26 cellular contexts compared by ENCODE assay signal in genomic region chr2:97657986-97658690, GRCh38. TPM values are rescaled to one million over a fixed set of nuclear protein-coding genes. Genes with fewer than 3 reads are reported as not detected.
DNase-seq lines count a peak whose midpoint lies in the region; ATAC-seq, FAIRE-seq and TF ChIP-seq lines count a peak whose summit lies in the region.
"Had no signal": no experiment of that assay in that cellular context is flagged by ENCODE, and none has a peak within 500 bp of the region (broad histone marks: within the 10 kb centered on the region; RNA-seq: fewer than 3 reads in every experiment).

No MANE protein-coding gene starts in this region.

- H3K9me3 Mint-ChIP-seq in natural killer cell: no peaks in the 10 kb centered on the region
- no peaks in the 10 kb centered on the region for H3K9me3 Mint-ChIP-seq in natural killer cell treated with Interleukin-12 subunit alpha and Interleukin-12 subunit beta and Interleukin-15 and Interleukin-18, amount 100 ng/mL, for 72 hours
- H3K9me3 Mint-ChIP-seq: activated CD4-positive, alpha-beta T cell treated with anti-CD3 and anti-CD28 coated beads, Interleukin-2, amount 10 ng/mL, durations not matched to agents 7 days and 5 days; activated T-cell treated with anti-CD3 and anti-CD28 coated beads, Interleukin-2, amount 50 U/mL, for 4 hours; effector memory CD8-positive, alpha-beta T cell had no signal

- peak; percentile 62 for FAIRE-seq in urothelium cell line (lab: Jason Lieb, UNC)
- FAIRE-seq: D721Med had no signal

- H3K27ac Mint-ChIP-seq in natural killer cell: peak overlapping the region; percentile 14 to 45
- no peak overlapping the region for H3K27ac Mint-ChIP-seq in natural killer cell treated with Interleukin-12 subunit alpha and Interleukin-12 subunit beta and Interleukin-15 and Interleukin-18, amount 100 ng/mL, for 72 hours
- H3K27ac Mint-ChIP-seq: activated CD4-positive, alpha-beta T cell treated with anti-CD3 and anti-CD28 coated beads, Interleukin-2, amount 10 ng/mL, durations not matched to agents 7 days and 5 days; CD4-positive, CD25-positive, alpha-beta regulatory T cell; nephron; WTC11 had no signal

- H3K27me3 Mint-ChIP-seq in natural killer cell (ENCODE audit: low read depth in 2 of 2): no peaks in the 10 kb centered on the region
- no peaks in the 10 kb centered on the region for H3K27me3 Mint-ChIP-seq in natural killer cell treated with Interleukin-12 subunit alpha and Interleukin-12 subunit beta and Interleukin-15 and Interleukin-18, amount 100 ng/mL, for 72 hours
- H3K27me3 Mint-ChIP-seq: activated CD4-positive, alpha-beta T cell treated with anti-CD3 and anti-CD28 coated beads, Interleukin-2, amount 10 ng/mL, durations not matched to agents 7 days and 5 days; effector memory CD8-positive, alpha-beta T cell had no signal

- DNase-seq in natural killer cell: no peak
- no peak for DNase-seq in natural killer cell treated with Interleukin-12 subunit alpha and Interleukin-12 subunit beta and Interleukin-15 and Interleukin-18, amount 100 ng/mL, for 72 hours (ENCODE audit: low spot score)
- no peak for DNase-seq in urothelium cell line (ENCODE audit: low spot score)
- no peak for DNase-seq in DMS79 (lab: John Stamatoyannopoulos, UW)
- DNase-seq: activated CD4-positive, alpha-beta T cell treated with anti-CD3 and anti-CD28 coated beads, Interleukin-2, amount 10 ng/mL, durations not matched to agents 7 days and 5 days; activated gamma-delta T cell treated with Interleukin-2 at 50 U/mL for 16 hours; activated T-cell treated with anti-CD3 and anti-CD28 coated beads, Interleukin-2, amount 50 U/mL, for 4 hours; AML-193; CD4-positive, CD25-positive, alpha-beta regulatory T cell; central memory CD4-positive, alpha-beta T cell; cortex of kidney; effector memory CD8-positive, alpha-beta T cell; hypothalamus; left cardiac atrium; NCI-H146; NCI-H345; SK-N-SH; stimulated activated CD4-positive, alpha-beta T cell treated with anti-CD3 and anti-CD28 coated beads, Interleukin-4, amount 100 ng/mL, for 24 hours; transverse colon had no signal

- no peak for TF ChIP-seq CTCF in natural killer cell (IDR thresholded peaks at IDR 0.05)

- H3K4me1 Mint-ChIP-seq in natural killer cell: peaks cover 31 to 37% of the 10 kb centered on the region in 2 donors
- H3K4me1 Mint-ChIP-seq in natural killer cell treated with Interleukin-12 subunit alpha and Interleukin-12 subunit beta and Interleukin-15 and Interleukin-18, amount 100 ng/mL, for 72 hours (ENCODE audit: low read depth in 2 of 2): peaks cover 33 to 41% of the 10 kb centered on the region in 2 donors

- intact Hi-C loops in natural killer cell (cut with micrococcal nuclease): no loop called here

- no peaks in the 10 kb centered on the region for H3K36me3 Mint-ChIP-seq in natural killer cell
- H3K36me3 Mint-ChIP-seq in natural killer cell treated with Interleukin-12 subunit alpha and Interleukin-12 subunit beta and Interleukin-15 and Interleukin-18, amount 100 ng/mL, for 72 hours: no peaks in the 10 kb centered on the region

- no peak overlapping the region for H3K4me3 Mint-ChIP-seq in natural killer cell
- H3K4me3 Mint-ChIP-seq in natural killer cell treated with Interleukin-12 subunit alpha and Interleukin-12 subunit beta and Interleukin-15 and Interleukin-18, amount 100 ng/mL, for 72 hours: no peak overlapping the region
- H3K4me3 Mint-ChIP-seq: activated CD4-positive, alpha-beta T cell treated with anti-CD3 and anti-CD28 coated beads, Interleukin-2, amount 10 ng/mL, durations not matched to agents 7 days and 5 days; activated T-cell treated with anti-CD3 and anti-CD28 coated beads, Interleukin-2, amount 50 U/mL, for 4 hours; effector memory CD8-positive, alpha-beta T cell; WTC11 had no signal

- ATAC-seq in natural killer cell: no peak
- no peak for ATAC-seq in natural killer cell treated with Interleukin-12 subunit alpha and Interleukin-12 subunit beta and Interleukin-15 and Interleukin-18, amount 100 ng/mL, for 72 hours
- ATAC-seq: activated T-cell treated with anti-CD3 and anti-CD28 coated beads, Interleukin-2, amount 50 U/mL, for 4 hours; effector memory CD8-positive, alpha-beta T cell; left cardiac atrium; Right ventricle myocardium inferior; WTC11 had no signal

RNA-seq across cellular contexts. Expression of gene ACTR1B, which starts 5.7 kb away (rescaled TPM):
- 10 to 100 TPM; 71.6 to 81.1 (median 73.1) TPM for total RNA-seq in natural killer cell
- total RNA-seq in natural killer cell treated with Interleukin-12 subunit alpha and Interleukin-12 subunit beta and Interleukin-15 and Interleukin-18, amount 100 ng/mL, for 72 hours: 10 to 100 TPM; 59.0 to 74.9 TPM

RNA-seq across cellular contexts. Expression of gene C2orf92, which starts 11.4 kb away (rescaled TPM):
- total RNA-seq in natural killer cell: 10 to 100 TPM; 13.4 to 20.9 (median 16.1) TPM
- total RNA-seq in natural killer cell treated with Interleukin-12 subunit alpha and Interleukin-12 subunit beta and Interleukin-15 and Interleukin-18, amount 100 ng/mL, for 72 hours: 10 to 100 TPM in 1 of 2 donors, 1 to 10 TPM in 1; 8.6 to 13.6 TPM

RNA-seq across cellular contexts. Expression of gene COX5B, which starts 12.3 kb away (rescaled TPM):
- 100 to 1,000 TPM; 101 to 126 (median 122) TPM for total RNA-seq in natural killer cell
- total RNA-seq in natural killer cell treated with Interleukin-12 subunit alpha and Interleukin-12 subunit beta and Interleukin-15 and Interleukin-18, amount 100 ng/mL, for 72 hours: 100 to 1,000 TPM; 133 to 174 TPM

RNA-seq across cellular contexts. Expression of gene ZAP70, which starts 55.2 kb away (rescaled TPM):
- 1,000 to 10,000 TPM in 1 of 3 donors, 100 to 1,000 TPM in 2; 883 to 1,008 (median 954) TPM for total RNA-seq in natural killer cell
- 100 to 1,000 TPM in 1 of 2 donors, 10 to 100 TPM in 1; 97.4 to 191 TPM for total RNA-seq in natural killer cell treated with Interleukin-12 subunit alpha and Interleukin-12 subunit beta and Interleukin-15 and Interleukin-18, amount 100 ng/mL, for 72 hours
- total RNA-seq: A673, lung microvascular endothelial cell, PC-9 had no signal

Comparison
In these comparisons a context has a peak if more than half of its experiments do, and no peak if none do; other contexts are left out.
1. H3K27ac Mint-ChIP-seq: peak in natural killer cell (2 of 2); none in natural killer cell treated with Interleukin-12 subunit alpha and Interleukin-12 subunit beta and Interleukin-15 and Interleukin-18, amount 100 ng/mL, for 72 hours (0 of 2).